In the genomic region with DNA sequence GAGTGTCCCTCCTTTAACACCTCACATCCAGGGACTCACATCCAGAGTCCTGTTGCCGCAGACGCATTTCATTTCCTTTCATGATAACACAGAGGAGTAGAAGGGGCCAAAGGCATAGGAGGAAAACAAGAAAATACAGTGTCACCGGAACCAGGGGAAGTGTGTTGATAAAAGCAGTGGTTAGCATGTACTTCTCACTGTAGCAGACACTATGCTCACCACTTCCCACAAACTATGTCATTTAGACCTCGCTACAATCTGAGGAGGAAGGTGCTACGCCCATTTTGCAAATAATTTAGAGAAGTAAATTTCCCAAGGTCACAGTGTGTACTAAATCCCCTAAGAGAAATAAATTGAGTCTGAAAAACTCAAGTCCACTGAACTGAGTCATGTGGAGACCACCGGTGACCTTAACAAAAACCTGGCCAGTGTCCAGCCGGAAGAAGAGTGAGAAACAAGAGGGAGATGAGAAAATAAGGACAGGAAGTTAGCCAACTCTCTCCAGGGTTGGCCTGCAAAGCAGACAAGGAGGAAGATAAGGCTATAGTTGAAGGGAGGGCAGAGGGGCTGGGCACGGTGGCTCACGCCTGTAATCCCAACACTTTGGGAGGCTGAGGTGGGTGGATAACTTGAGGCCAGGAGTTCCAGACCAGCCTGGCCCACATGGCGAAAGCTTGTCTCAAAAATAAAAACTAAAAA, we compare ENCODE assay signal across 8 cellular contexts. TPM values are rescaled to one million over a fixed set of nuclear protein-coding genes. Genes with fewer than 3 reads are reported as not detected.
DNase-seq lines count a peak whose midpoint lies in the region; ATAC-seq lines count a peak whose summit lies in the region.

No MANE protein-coding gene starts in this region.

- intact Hi-C loops in CD4-positive, alpha-beta memory T cell (cut with micrococcal nuclease) = no loop called here

- H3K4me1 Mint-ChIP-seq in CD4-positive, alpha-beta memory T cell = peaks cover 12 to 26% (median 19%) of the 10 kb centered on the region in 4 donors
- peaks cover 19 to 28% (median 22%) of the 10 kb centered on the region in 3 donors for H3K4me1 Mint-ChIP-seq in IgD-negative memory B cell
- peaks cover 30 to 41% of the 10 kb centered on the region in 2 donors for H3K4me1 Mint-ChIP-seq in effector memory CD8-positive, alpha-beta T cell (ENCODE audit: low read depth in 2 of 2)
- H3K4me1 Mint-ChIP-seq in stimulated activated memory B cell treated with anti-CD40 and anti-IgM and Interleukin-4, amounts not matched to agents 10 μg/mL and 1 μg/mL and 100 μg/mL, for 72 hours = peaks cover 36% of the 10 kb centered on the region

- no peaks in the 10 kb centered on the region for H3K36me3 Mint-ChIP-seq in CD4-positive, alpha-beta memory T cell
- H3K36me3 Mint-ChIP-seq in IgD-negative memory B cell = no peaks in the 10 kb centered on the region
- H3K36me3 Mint-ChIP-seq in effector memory CD8-positive, alpha-beta T cell (ENCODE audit: insufficient read depth) = peaks cover 7% of the 10 kb centered on the region
- H3K36me3 Mint-ChIP-seq in stimulated activated memory B cell treated with anti-CD40 and anti-IgM and Interleukin-4, amounts not matched to agents 10 μg/mL and 1 μg/mL and 100 μg/mL, for 72 hours = peaks cover 26% of the 10 kb centered on the region

- peaks cover 21% of the 10 kb centered on the region for H3K4me1 ChIP-seq in CD4-positive, alpha-beta memory T cell (ENCODE audit: insufficient read depth, low read length)

- CTCF ChIA-PET in CD4-positive, alpha-beta memory T cell (lab: Charles Lee; ENCODE audit: partially characterized antibody) = no interaction called here

- peaks cover 5 to 8% of the 10 kb centered on the region in 2 donors for H3K27me3 Mint-ChIP-seq in CD4-positive, alpha-beta memory T cell
- H3K27me3 Mint-ChIP-seq in IgD-negative memory B cell = no peaks in the 10 kb centered on the region
- no peaks in the 10 kb centered on the region for H3K27me3 Mint-ChIP-seq in effector memory CD8-positive, alpha-beta T cell
- H3K27me3 Mint-ChIP-seq in stimulated activated memory B cell treated with anti-CD40 and anti-IgM and Interleukin-4, amounts not matched to agents 10 μg/mL and 1 μg/mL and 100 μg/mL, for 72 hours = no peaks in the 10 kb centered on the region

- no peaks in the 10 kb centered on the region for H3K36me3 ChIP-seq in CD4-positive, alpha-beta memory T cell (ENCODE audit: insufficient read depth, low read length)

- POLR2A ChIA-PET in CD4-positive, alpha-beta memory T cell (lab: Charles Lee; ENCODE audit: partially characterized antibody) = no interaction called here

- H3K4me3 ChIP-seq in CD4-positive, alpha-beta memory T cell (ENCODE audit: low read length in 2 of 2) = no peak overlapping the region

- peak; percentile 37 to 59 (median 49) for DNase-seq in CD4-positive, alpha-beta memory T cell
- peak; percentile 43 to 62 (median 49) for DNase-seq in effector memory CD8-positive, alpha-beta T cell
- no peak for DNase-seq in stimulated activated CD4-positive, alpha-beta T cell treated with anti-CD3 and anti-CD28 coated beads, Interleukin-4, amount 100 ng/mL, for 4 hours
- DNase-seq in activated CD4-positive, alpha-beta T cell treated with anti-CD3 and anti-CD28 coated beads, Interleukin-2, amount 50 U/mL, for 48 hours = no peak

- H3K9me3 ChIP-seq in CD4-positive, alpha-beta memory T cell (ENCODE audit: control insufficient read depth in 1 of 2, low read length in 2 of 2) = no peaks in the 10 kb centered on the region

- H3K27me3 ChIP-seq in CD4-positive, alpha-beta memory T cell (ENCODE audit: insufficient read depth, low read length) = no peaks in the 10 kb centered on the region

- no peak overlapping the region for H3K27ac ChIP-seq in CD4-positive, alpha-beta memory T cell (ENCODE audit: low read depth, low read length)

- H3K27ac Mint-ChIP-seq in CD4-positive, alpha-beta memory T cell = peak overlapping the region; percentile 25 to 93 (median 87)
- peak overlapping the region; percentile 17 to 91 (median 80) for H3K27ac Mint-ChIP-seq in IgD-negative memory B cell
- peak overlapping the region; percentile 92 to 98 for H3K27ac Mint-ChIP-seq in effector memory CD8-positive, alpha-beta T cell
- H3K27ac Mint-ChIP-seq in stimulated activated memory B cell treated with anti-CD40 and anti-IgM and Interleukin-4, amounts not matched to agents 10 μg/mL and 1 μg/mL and 100 μg/mL, for 72 hours = peak overlapping the region; percentile 70

- ATAC-seq in GM19463 (IDR thresholded peaks at IDR 0.05; ENCODE audit: unreplicated experiment) (peak; percentile 64), GM19324 (IDR thresholded peaks at IDR 0.05; ENCODE audit: low FRiP score, unreplicated experiment) (no peak)
- peak; percentile 95 for ATAC-seq in effector memory CD8-positive, alpha-beta T cell (replicated peaks)
- peak; percentile 95 for ATAC-seq in stimulated activated memory B cell treated with anti-CD40 and anti-IgM and Interleukin-4, amounts not matched to agents 10 μg/mL and 1 μg/mL and 100 μg/mL, for 72 hours

- no peaks in the 10 kb centered on the region for H3K9me3 Mint-ChIP-seq in CD4-positive, alpha-beta memory T cell
- H3K9me3 Mint-ChIP-seq in IgD-negative memory B cell = no peaks in the 10 kb centered on the region
- peaks cover 0 to 3% of the 10 kb centered on the region in 2 donors for H3K9me3 Mint-ChIP-seq in effector memory CD8-positive, alpha-beta T cell
- H3K9me3 Mint-ChIP-seq in stimulated activated memory B cell treated with anti-CD40 and anti-IgM and Interleukin-4, amounts not matched to agents 10 μg/mL and 1 μg/mL and 100 μg/mL, for 72 hours = peaks cover 3% of the 10 kb centered on the region

- H3K4me3 Mint-ChIP-seq in CD4-positive, alpha-beta memory T cell = peak overlapping the region; percentile 23 to 82 (median 57)
- H3K4me3 Mint-ChIP-seq in IgD-negative memory B cell = peak overlapping the region; percentile 2 to 87 (median 54)
- H3K4me3 Mint-ChIP-seq in effector memory CD8-positive, alpha-beta T cell = peak overlapping the region; percentile 66 to 79
- peak overlapping the region; percentile 53 for H3K4me3 Mint-ChIP-seq in stimulated activated memory B cell treated with anti-CD40 and anti-IgM and Interleukin-4, amounts not matched to agents 10 μg/mL and 1 μg/mL and 100 μg/mL, for 72 hours

RNA-seq across cellular contexts. Expression of a gene that starts 25.8 kb away (rescaled TPM):
- total RNA-seq in CD4-positive, alpha-beta memory T cell = under 1 TPM; 0.23 to 0.36 TPM
- under 1 TPM; 0.14 to 0.91 TPM for polyA plus RNA-seq in CD4-positive, alpha-beta memory T cell
- 15.2 TPM for polyA plus RNA-seq in IgD-negative memory B cell

Comparison
In these comparisons a context has a peak if more than half of its experiments do, and no peak if none do; other contexts are left out.
1. DNase-seq: peak in CD4-positive, alpha-beta memory T cell (5 of 5) and effector memory CD8-positive, alpha-beta T cell (3 of 3); none in stimulated activated CD4-positive, alpha-beta T cell treated with anti-CD3 and anti-CD28 coated beads, Interleukin-4, amount 100 ng/mL, for 4 hours (0 of 2) and activated CD4-positive, alpha-beta T cell treated with anti-CD3 and anti-CD28 coated beads, Interleukin-2, amount 50 U/mL, for 48 hours (0 of 2).
2. Peak in every context shown above with its lines, with median percentiles within 50 percentile points of each other: H3K27ac Mint-ChIP-seq and H3K4me3 Mint-ChIP-seq.